ENCODE assay signal across 38 cellular contexts in the genomic region with DNA sequence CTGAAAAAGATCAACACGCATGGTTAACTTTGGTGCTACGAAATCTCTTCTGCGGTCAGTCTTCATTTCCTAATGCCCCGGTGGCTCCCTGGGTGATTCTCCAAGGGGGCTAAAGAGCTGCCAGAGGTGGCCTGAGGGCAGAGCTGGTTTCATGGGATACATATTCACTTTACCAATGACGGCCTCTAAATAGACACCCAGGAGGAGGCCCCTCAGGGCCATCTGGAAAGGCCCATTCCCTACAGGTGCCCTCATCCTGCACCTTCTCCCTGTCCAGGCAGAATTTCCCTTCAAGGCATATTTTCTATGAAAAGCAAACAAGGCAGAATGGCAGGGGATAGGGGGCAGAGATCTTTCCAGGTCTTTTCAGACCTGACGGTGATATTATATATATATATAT. TPM values are rescaled to one million over a fixed set of nuclear protein-coding genes. Genes with fewer than 3 reads are reported as not detected.
"Had no signal": no experiment of that assay in that cellular context is flagged by ENCODE, and none has a peak within 500 bp of the region (broad histone marks: within the 10 kb centered on the region; RNA-seq: fewer than 3 reads in every experiment).

No MANE protein-coding gene starts in this region.

- H3K27ac ChIP-seq: adrenal gland, body of pancreas, brain microvascular endothelial cell, breast epithelium, VCaP had no signal

- ATAC-seq: activated CD8-positive, alpha-beta T cell treated with anti-CD3 and anti-CD28 coated beads for 36 hours; activated naive CD4-positive, alpha-beta T cell treated with anti-CD3 and anti-CD28 coated beads, Interleukin-2, amount 50 U/mL, for 72 hours; activated T-cell treated with anti-CD3 and anti-CD28 coated beads, Interleukin-2, amount 50 U/mL, for 4 hours; activated T-cell treated with anti-CD3 and anti-CD28 coated beads, Interleukin-2, amount 50 U/mL, for 72 hours; activated T-helper 17 cell treated with anti-CD3 and anti-CD28 coated beads, Interleukin-2, amount 50 U/mL, for 72 hours; body of pancreas had no signal

- H3K27me3 Mint-ChIP-seq: activated CD4-positive, alpha-beta memory T cell treated with anti-CD3 and anti-CD28 coated beads for 36 hours; activated CD8-positive, alpha-beta T cell treated with anti-CD3 and anti-CD28 coated beads for 36 hours; activated naive CD8-positive, alpha-beta T cell treated with anti-CD3 and anti-CD28 coated beads for 36 hours had no signal

- H3K4me1 Mint-ChIP-seq: activated CD4-positive, alpha-beta T cell treated with anti-CD3 and anti-CD28 coated beads, Interleukin-2, amount 10 ng/mL, durations not matched to agents 24 days and 14 days; activated naive CD8-positive, alpha-beta T cell treated with anti-CD3 and anti-CD28 coated beads for 36 hours; activated T-helper 17 cell treated with anti-CD3 and anti-CD28 coated beads, Interleukin-2, amount 50 U/mL, for 72 hours had no signal

- H3K36me3 ChIP-seq: adrenal gland, brain microvascular endothelial cell, breast epithelium had no signal

- H3K4me1 ChIP-seq: breast epithelium had no signal

- H3K27me3 ChIP-seq: adrenal gland, body of pancreas, breast epithelium had no signal

- H3K27ac Mint-ChIP-seq: activated B cell treated with CpG ODN at 0.5 μM for 24 hours; activated CD4-positive, alpha-beta memory T cell treated with anti-CD3 and anti-CD28 coated beads for 36 hours; activated CD4-positive, alpha-beta T cell treated with anti-CD3 and anti-CD28 coated beads, Interleukin-2, amount 10 ng/mL, durations not matched to agents 24 days and 14 days; activated CD8-positive, alpha-beta T cell treated with anti-CD3 and anti-CD28 coated beads for 36 hours; activated naive CD4-positive, alpha-beta T cell treated with anti-CD3 and anti-CD28 coated beads for 36 hours; activated naive CD4-positive, alpha-beta T cell treated with anti-CD3 and anti-CD28 coated beads, Interleukin-2, amount 50 U/mL, for 72 hours; activated naive CD8-positive, alpha-beta T cell treated with anti-CD3 and anti-CD28 coated beads for 36 hours; activated T-cell treated with anti-CD3 and anti-CD28 coated beads, Interleukin-2, amount 50 U/mL, for 72 hours; activated T-helper 1 cell treated with anti-CD3 and anti-CD28 coated beads, Interleukin-12 subunit alpha, Interleukin-12 subunit beta, Interleukin-2, Interleukin-4 antibody, amounts not matched to agents 30 ng/mL and 10 ng/mL and 1 ng/mL, durations not matched to agents 14 hours and 24 hours and 36 hours; activated T-helper 17 cell treated with anti-CD3 and anti-CD28 coated beads, Interleukin-2, amount 50 U/mL, for 72 hours; T-helper 1 cell treated with Interleukin-12 subunit alpha and Interleukin-12 subunit beta and Interleukin-4 antibody, amounts not matched to agents 30 μg/mL and 1 μg/mL, for 36 hours; T-helper 2 cell treated with Interferon-gamma antibody and Interleukin-4, amounts not matched to agents 5 μg/mL and 100 μg/mL, for 36 hours had no signal

- DNase-seq: activated B cell treated with CpG ODN at 0.5 μM for 24 hours; activated CD4-positive, alpha-beta memory T cell treated with anti-CD3 and anti-CD28 coated beads for 36 hours; activated CD4-positive, alpha-beta T cell treated with anti-CD3 and anti-CD28 coated beads for 4 hours; activated CD4-positive, alpha-beta T cell treated with anti-CD3 and anti-CD28 coated beads, Interleukin-2, amount 10 ng/mL, durations not matched to agents 24 days and 14 days; activated CD4-positive, alpha-beta T cell treated with anti-CD3 and anti-CD28 coated beads, Interleukin-2, amount 50 U/mL, for 1 hour; activated CD4-positive, alpha-beta T cell treated with anti-CD3 and anti-CD28 coated beads, Interleukin-2, amount 50 U/mL, for 4 hours; activated CD4-positive, CD25-positive, alpha-beta regulatory T cell treated with anti-CD3 and anti-CD28 coated beads, Interleukin-2, amount 50 U/mL, for 72 hours; activated CD8-positive, alpha-beta memory T cell treated with anti-CD3 and anti-CD28 coated beads, Interleukin-2, amount 50 U/mL, for 4 hours; activated CD8-positive, alpha-beta T cell treated with anti-CD3 and anti-CD28 coated beads for 36 hours; activated effector memory CD4-positive, alpha-beta T cell treated with anti-CD3 and anti-CD28 coated beads, Interleukin-2, amount 50 U/mL, for 16 hours; activated gamma-delta T cell treated with Interleukin-2 at 50 U/mL for 16 hours; activated naive CD4-positive, alpha-beta T cell; activated naive CD4-positive, alpha-beta T cell treated with anti-CD3 and anti-CD28 coated beads for 36 hours; activated naive CD4-positive, alpha-beta T cell treated with anti-CD3 and anti-CD28 coated beads, Interleukin-2, amount 50 U/mL, for 16 hours; activated naive CD8-positive, alpha-beta T cell treated with anti-CD3 and anti-CD28 coated beads for 36 hours; activated T-cell treated with anti-CD3 and anti-CD28 coated beads for 4 hours; activated T-cell treated with anti-CD3 and anti-CD28 coated beads, Interleukin-2, amount 50 U/mL, for 1 hour; activated T-cell treated with anti-CD3 and anti-CD28 coated beads, Interleukin-2, amount 50 U/mL, for 4 hours; activated T-cell treated with anti-CD3 and anti-CD28 coated beads, Interleukin-2, amount 50 U/mL, for 72 hours; adrenal gland; amniotic stem cell; aorta; body of pancreas; brain microvascular endothelial cell; central memory CD4-positive, alpha-beta T cell; T-helper 2 cell; T-helper 9 cell had no signal

- H3K4me3 Mint-ChIP-seq: activated B cell treated with CpG ODN at 0.5 μM for 24 hours; activated CD4-positive, alpha-beta memory T cell treated with anti-CD3 and anti-CD28 coated beads for 36 hours; activated CD4-positive, alpha-beta T cell treated with anti-CD3 and anti-CD28 coated beads, Interleukin-2, amount 10 ng/mL, durations not matched to agents 24 days and 14 days; activated CD8-positive, alpha-beta T cell treated with anti-CD3 and anti-CD28 coated beads for 36 hours; activated naive CD4-positive, alpha-beta T cell treated with anti-CD3 and anti-CD28 coated beads for 36 hours; activated naive CD8-positive, alpha-beta T cell treated with anti-CD3 and anti-CD28 coated beads for 36 hours; activated T-cell treated with anti-CD3 and anti-CD28 coated beads, Interleukin-2, amount 50 U/mL, for 4 hours; activated T-cell treated with anti-CD3 and anti-CD28 coated beads, Interleukin-2, amount 50 U/mL, for 72 hours; activated T-helper 1 cell treated with anti-CD3 and anti-CD28 coated beads, Interleukin-12 subunit alpha, Interleukin-12 subunit beta, Interleukin-2, Interleukin-4 antibody, amounts not matched to agents 30 ng/mL and 10 ng/mL and 1 ng/mL, durations not matched to agents 14 hours and 24 hours and 36 hours; activated T-helper 17 cell treated with anti-CD3 and anti-CD28 coated beads, Interleukin-2, amount 50 U/mL, for 72 hours; T-helper 1 cell treated with Interleukin-12 subunit alpha and Interleukin-12 subunit beta and Interleukin-4 antibody, amounts not matched to agents 30 μg/mL and 1 μg/mL, for 36 hours; T-helper 2 cell treated with Interferon-gamma antibody and Interleukin-4, amounts not matched to agents 5 μg/mL and 100 μg/mL, for 36 hours had no signal

- H3K36me3 Mint-ChIP-seq: activated CD4-positive, alpha-beta memory T cell treated with anti-CD3 and anti-CD28 coated beads for 36 hours; activated naive CD4-positive, alpha-beta T cell treated with anti-CD3 and anti-CD28 coated beads, Interleukin-2, amount 50 U/mL, for 72 hours; activated naive CD8-positive, alpha-beta T cell treated with anti-CD3 and anti-CD28 coated beads for 36 hours had no signal

- H3K9me3 Mint-ChIP-seq: activated B cell treated with CpG ODN at 0.5 μM for 24 hours; activated CD4-positive, alpha-beta memory T cell treated with anti-CD3 and anti-CD28 coated beads for 36 hours; activated CD4-positive, alpha-beta T cell treated with anti-CD3 and anti-CD28 coated beads, Interleukin-2, amount 10 ng/mL, durations not matched to agents 24 days and 14 days; activated CD8-positive, alpha-beta T cell treated with anti-CD3 and anti-CD28 coated beads for 36 hours; activated naive CD4-positive, alpha-beta T cell treated with anti-CD3 and anti-CD28 coated beads for 36 hours; activated naive CD4-positive, alpha-beta T cell treated with anti-CD3 and anti-CD28 coated beads, Interleukin-2, amount 50 U/mL, for 72 hours; activated naive CD8-positive, alpha-beta T cell treated with anti-CD3 and anti-CD28 coated beads for 36 hours; activated T-cell treated with anti-CD3 and anti-CD28 coated beads, Interleukin-2, amount 50 U/mL, for 4 hours; activated T-cell treated with anti-CD3 and anti-CD28 coated beads, Interleukin-2, amount 50 U/mL, for 72 hours; activated T-helper 1 cell treated with anti-CD3 and anti-CD28 coated beads, Interleukin-12 subunit alpha, Interleukin-12 subunit beta, Interleukin-2, Interleukin-4 antibody, amounts not matched to agents 30 ng/mL and 10 ng/mL and 1 ng/mL, durations not matched to agents 14 hours and 24 hours and 36 hours; activated T-helper 17 cell treated with anti-CD3 and anti-CD28 coated beads, Interleukin-2, amount 50 U/mL, for 72 hours; T-helper 1 cell treated with Interleukin-12 subunit alpha and Interleukin-12 subunit beta and Interleukin-4 antibody, amounts not matched to agents 30 μg/mL and 1 μg/mL, for 36 hours; T-helper 2 cell treated with Interferon-gamma antibody and Interleukin-4, amounts not matched to agents 5 μg/mL and 100 μg/mL, for 36 hours had no signal

- H3K9me3 ChIP-seq: adrenal gland, body of pancreas, breast epithelium had no signal

- H3K4me3 ChIP-seq: adrenal gland, body of pancreas, breast epithelium had no signal

RNA-seq across cellular contexts. Expression of a gene that starts 12.5 kb away (rescaled TPM):
- total RNA-seq: activated CD4-positive, alpha-beta memory T cell treated with anti-CD3 and anti-CD28 coated beads for 36 hours; activated CD4-positive, alpha-beta T cell treated with anti-CD3 and anti-CD28 coated beads, Interleukin-2, amount 10 ng/mL, durations not matched to agents 24 days and 14 days; activated CD8-positive, alpha-beta memory T cell treated with anti-CD3 and anti-CD28 coated beads for 36 hours; activated CD8-positive, alpha-beta T cell treated with anti-CD3 and anti-CD28 coated beads for 36 hours; activated naive CD4-positive, alpha-beta T cell treated with anti-CD3 and anti-CD28 coated beads for 36 hours; activated naive CD4-positive, alpha-beta T cell treated with anti-CD3 and anti-CD28 coated beads, Interleukin-2, amount 50 U/mL, for 72 hours; activated naive CD8-positive, alpha-beta T cell treated with anti-CD3 and anti-CD28 coated beads for 36 hours; activated T-cell treated with anti-CD3 and anti-CD28 coated beads, Interleukin-2, amount 50 U/mL, for 4 hours; activated T-cell treated with anti-CD3 and anti-CD28 coated beads, Interleukin-2, amount 50 U/mL, for 72 hours; activated T-helper 1 cell treated with anti-CD3 and anti-CD28 coated beads, Interleukin-12 subunit alpha, Interleukin-12 subunit beta, Interleukin-2, Interleukin-4 antibody, amounts not matched to agents 30 ng/mL and 10 ng/mL and 1 ng/mL, durations not matched to agents 14 hours and 24 hours and 36 hours; activated T-helper 17 cell treated with anti-CD3 and anti-CD28 coated beads, Interleukin-2, amount 50 U/mL, for 72 hours; adrenal gland; aorta; astrocyte; cardiac septum; cerebellum had no signal

RNA-seq across cellular contexts. Expression of a gene that starts 54.3 kb away (rescaled TPM):
- total RNA-seq: activated B cell treated with CpG ODN at 0.5 μM for 24 hours; activated CD4-positive, alpha-beta memory T cell treated with anti-CD3 and anti-CD28 coated beads for 36 hours; activated CD4-positive, alpha-beta T cell treated with anti-CD3 and anti-CD28 coated beads, Interleukin-2, amount 10 ng/mL, durations not matched to agents 24 days and 14 days; activated CD8-positive, alpha-beta memory T cell treated with anti-CD3 and anti-CD28 coated beads for 36 hours; activated CD8-positive, alpha-beta T cell treated with anti-CD3 and anti-CD28 coated beads for 36 hours; activated naive CD4-positive, alpha-beta T cell treated with anti-CD3 and anti-CD28 coated beads for 36 hours; activated naive CD4-positive, alpha-beta T cell treated with anti-CD3 and anti-CD28 coated beads, Interleukin-2, amount 50 U/mL, for 72 hours; activated naive CD8-positive, alpha-beta T cell treated with anti-CD3 and anti-CD28 coated beads for 36 hours; activated T-cell treated with anti-CD3 and anti-CD28 coated beads, Interleukin-2, amount 50 U/mL, for 72 hours; activated T-helper 1 cell treated with anti-CD3 and anti-CD28 coated beads, Interleukin-12 subunit alpha, Interleukin-12 subunit beta, Interleukin-2, Interleukin-4 antibody, amounts not matched to agents 30 ng/mL and 10 ng/mL and 1 ng/mL, durations not matched to agents 14 hours and 24 hours and 36 hours; activated T-helper 17 cell treated with anti-CD3 and anti-CD28 coated beads, Interleukin-2, amount 50 U/mL, for 72 hours; astrocyte; body of pancreas; breast epithelium; cardiac septum; cerebellum had no signal
